Comparison of ENCODE assay signal across 19 cellular contexts in genomic region chr7:22187691-22188348, GRCh38.
DNase-seq lines count a peak whose midpoint lies in the region; ATAC-seq and TF ChIP-seq lines count a peak whose summit lies in the region.
"Had no signal": no experiment of that assay in that cellular context is flagged by ENCODE, and none has a peak within 500 bp of the region (broad histone marks: within the 10 kb centered on the region; RNA-seq: fewer than 3 reads in every experiment).

No MANE protein-coding gene starts in this region.

- H3K27me3 ChIP-seq in body of pancreas (no peaks in the 10 kb centered on the region), parathyroid adenoma (ENCODE audit: control insufficient read depth, insufficient read depth, low read length) (no peaks in the 10 kb centered on the region), HAP-1 (ENCODE audit: low read depth) (no peaks in the 10 kb centered on the region), left lung (no peaks in the 10 kb centered on the region)
- H3K27me3 ChIP-seq: BLaER1 treated with 17β-estradiol and CSF1 and Interleukin-3, amounts not matched to agents 10 nM and 100 nM had no signal

- H3K79me2 ChIP-seq in parathyroid adenoma: peaks cover 86% of the 10 kb centered on the region

- 40 to 46% methylated on average over 6 of the region's 6 CpGs for WGBS in body of pancreas, 2 donors

- H2AFZ ChIP-seq in parathyroid adenoma: no peak overlapping the region
- H2AFZ ChIP-seq: GM23338 had no signal

- no peak for TF ChIP-seq POLR2A in body of pancreas (IDR thresholded peaks at IDR 0.05)

- in situ Hi-C loops in HAP-1 (cut with MboI; ENCODE audit: low sequenced_read_pairs): no loop called here

- H3K9me3 ChIP-seq in body of pancreas: no peaks in the 10 kb centered on the region
- H3K9me3 ChIP-seq in parathyroid adenoma (ENCODE audit: control insufficient read depth, low read length): no peaks in the 10 kb centered on the region
- no peaks in the 10 kb centered on the region for H3K9me3 ChIP-seq in HAP-1
- H3K9me3 ChIP-seq in left lung: no peaks in the 10 kb centered on the region
- H3K9me3 ChIP-seq: BLaER1 treated with 17β-estradiol and CSF1 and Interleukin-3, amounts not matched to agents 10 nM and 100 nM had no signal

- H3K4me1 Mint-ChIP-seq in glutamatergic neuron (ENCODE audit: low read depth, unreplicated experiment) (peaks cover 48% of the 10 kb centered on the region), WTC11 (peaks cover 61% of the 10 kb centered on the region)
- H3K4me1 Mint-ChIP-seq: B cell; CD4-positive, alpha-beta memory T cell had no signal

- CTCF ChIA-PET in WTC11 (lab: Charles Lee): no interaction called here

- ATAC-seq in body of pancreas: peak; percentile 76
- ATAC-seq in left lung: no peak
- ATAC-seq in WTC11: no peak
- ATAC-seq in GM21390 (IDR thresholded peaks at IDR 0.05; ENCODE audit: unreplicated experiment): no peak
- ATAC-seq: GM23338 had no signal

- H3K4me3 ChIP-seq in body of pancreas (no peak overlapping the region), parathyroid adenoma (ENCODE audit: low read depth, low read length) (peak overlapping the region; percentile 11), HAP-1 (no peak overlapping the region), left lung (no peak overlapping the region)
- H3K4me3 ChIP-seq: BLaER1 treated with 17β-estradiol and CSF1 and Interleukin-3, amounts not matched to agents 10 nM and 100 nM; GM23338 had no signal

- H3K27ac Mint-ChIP-seq in glutamatergic neuron (ENCODE audit: unreplicated experiment) (no peak overlapping the region), WTC11 (no peak overlapping the region)
- H3K27ac Mint-ChIP-seq: B cell; CD4-positive, alpha-beta memory T cell; GM23338; HFFc6 had no signal

- peak overlapping the region; percentile 29 to 70 (median 57) for H3K27ac ChIP-seq in body of pancreas
- H3K27ac ChIP-seq in parathyroid adenoma: peak overlapping the region; percentile 94
- H3K27ac ChIP-seq in left lung: no peak overlapping the region
- H3K27ac ChIP-seq: 22Rv1; BLaER1 treated with 17β-estradiol and CSF1 and Interleukin-3, amounts not matched to agents 10 nM and 100 nM had no signal

- intact Hi-C loops in body of pancreas (cut with DNase I): no loop called here
- intact Hi-C loops in left lung (cut with DNase I): no loop called here

- H3K9ac ChIP-seq in parathyroid adenoma: peak overlapping the region; percentile 64
- H3K9ac ChIP-seq: BLaER1 treated with 17β-estradiol and CSF1 and Interleukin-3, amounts not matched to agents 10 nM and 100 nM had no signal

- H3K36me3 Mint-ChIP-seq in glutamatergic neuron (ENCODE audit: unreplicated experiment) (peaks cover 5% of the 10 kb centered on the region), WTC11 (no peaks in the 10 kb centered on the region)
- H3K36me3 Mint-ChIP-seq: CD4-positive, alpha-beta memory T cell had no signal

- H3K4me3 Mint-ChIP-seq in glutamatergic neuron (ENCODE audit: unreplicated experiment) (peak overlapping the region; percentile 99), WTC11 (no peak overlapping the region)
- H3K4me3 Mint-ChIP-seq: B cell; CD4-positive, alpha-beta memory T cell; GM23338; H9; HFFc6 had no signal

- peaks cover 68% of the 10 kb centered on the region for H3K4me1 ChIP-seq in body of pancreas
- no peaks in the 10 kb centered on the region for H3K4me1 ChIP-seq in parathyroid adenoma
- H3K4me1 ChIP-seq in HAP-1: peaks cover 10% of the 10 kb centered on the region
- H3K4me1 ChIP-seq in left lung: peaks cover 0 to 3% of the 10 kb centered on the region in 2 donors
- H3K4me1 ChIP-seq: BLaER1 treated with 17β-estradiol and CSF1 and Interleukin-3, amounts not matched to agents 10 nM and 100 nM had no signal

- POLR2A ChIA-PET in WTC11 (lab: Charles Lee): no interaction called here

- H3K9me3 Mint-ChIP-seq in glutamatergic neuron (ENCODE audit: unreplicated experiment) (peaks cover 25% of the 10 kb centered on the region), WTC11 (no peaks in the 10 kb centered on the region)
- H3K9me3 Mint-ChIP-seq: CD4-positive, alpha-beta memory T cell; GM23338; H9; HFFc6 had no signal

- H3K36me3 ChIP-seq in body of pancreas (replicated peaks in 1 of 2; ENCODE audit: insufficient read depth in 1 of 2, low read depth in 2 of 2): no peaks in the 10 kb centered on the region
- H3K36me3 ChIP-seq in parathyroid adenoma (ENCODE audit: control insufficient read depth, insufficient read depth, low read length): no peaks in the 10 kb centered on the region
- H3K36me3 ChIP-seq in HAP-1 (replicated peaks): no peaks in the 10 kb centered on the region
- peaks cover 2 to 30% of the 10 kb centered on the region in 2 donors for H3K36me3 ChIP-seq in left lung

- peak; percentile 12 for DNase-seq in OCI-M1 (lab: John Stamatoyannopoulos, UW)
- DNase-seq in body of pancreas: peak in 2 of 4 donors; percentile 47
- no peak for DNase-seq in glutamatergic neuron
- no peak for DNase-seq in HAP-1 (ENCODE audit: low spot score in 2 of 2)
- DNase-seq in left lung: no peak
- DNase-seq in WTC11 (ENCODE audit: low spot score): no peak
- DNase-seq: Calu3; CD4-positive, alpha-beta memory T cell; COR-L47; DMS53; DND-41; H9; HFFc6 had no signal

- H3K27me3 Mint-ChIP-seq in glutamatergic neuron (ENCODE audit: unreplicated experiment) (peaks cover 22% of the 10 kb centered on the region), WTC11 (ENCODE audit: low read depth) (peaks cover 5% of the 10 kb centered on the region)
- H3K27me3 Mint-ChIP-seq: B cell had no signal

- H3K4me2 ChIP-seq in parathyroid adenoma (ENCODE audit: low read length): peak overlapping the region; percentile 15
- H3K4me2 ChIP-seq: BLaER1 treated with 17β-estradiol and CSF1 and Interleukin-3, amounts not matched to agents 10 nM and 100 nM; GM23338 had no signal

- TF ChIP-seq CTCF in body of pancreas (IDR thresholded peaks at IDR 0.05) (no peak), glutamatergic neuron (IDR thresholded peaks at IDR 0.05; ENCODE audit: partially characterized antibody, unreplicated experiment) (no peak), parathyroid adenoma (IDR thresholded peaks at IDR 0.05) (no peak), left lung (IDR thresholded peaks at IDR 0.05) (no peak), WTC11 (IDR thresholded peaks at IDR 0.05) (no peak)

TF ChIP-seq in WTC11, 78 proteins besides CTCF, POLR2A, EP300 and RAD21:
- no peak for TF ChIP-seq ZNF416 (CRISPR knock-in tag; IDR thresholded peaks at IDR 0.05)

Comparison
In these comparisons a context has a peak if more than half of its experiments do, and no peak if none do; other contexts are left out.
1. H3K27ac ChIP-seq: peak in body of pancreas (4 of 4) and parathyroid adenoma (single experiment); none in left lung (0 of 2).